20 cellular contexts compared by ENCODE assay signal in the genomic region with DNA sequence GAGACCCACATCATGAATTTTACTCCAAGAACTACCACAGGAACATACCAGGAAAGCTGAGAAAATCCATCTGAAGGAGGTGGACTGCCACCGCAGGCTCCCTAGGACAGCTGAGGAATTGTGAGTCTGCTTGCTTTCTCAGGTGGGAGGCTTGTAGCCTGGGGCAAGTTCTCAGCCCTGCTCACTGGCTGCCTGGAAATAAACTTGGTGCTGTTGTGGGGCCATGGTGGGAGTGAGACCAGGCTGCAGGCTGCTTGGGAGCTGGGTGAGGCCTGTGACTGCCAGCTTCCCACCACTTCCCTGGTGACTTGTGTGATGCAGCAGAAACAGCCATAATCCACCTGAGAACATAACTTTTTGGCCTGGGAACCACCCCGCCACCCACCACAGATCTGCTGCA.
DNase-seq lines count a peak whose midpoint lies in the region; ATAC-seq and TF ChIP-seq lines count a peak whose summit lies in the region.
"Had no signal": no experiment of that assay in that cellular context is flagged by ENCODE, and none has a peak within 500 bp of the region (broad histone marks: within the 10 kb centered on the region; RNA-seq: fewer than 3 reads in every experiment).

No MANE protein-coding gene starts in this region.

- no peak overlapping the region for H2AK5ac ChIP-seq in neuronal stem cell (ENCODE audit: low read depth, low read length)

- H3K9ac ChIP-seq in neuronal stem cell (ENCODE audit: low read depth, low read length, poor library complexity) = no peak overlapping the region
- H3K9ac ChIP-seq: BLaER1 treated with 17β-estradiol and CSF1 and Interleukin-3, amounts not matched to agents 10 nM and 100 nM had no signal

- H4K91ac ChIP-seq in neuronal stem cell (ENCODE audit: low read depth, low read length, poor library complexity) = no peak overlapping the region

- H3K27me3 ChIP-seq in neuronal stem cell (ENCODE audit: control insufficient read depth in 3 of 3, insufficient read depth in 3 of 3, low read depth in 1 of 3, low read length in 3 of 3) (no peaks in the 10 kb centered on the region), adrenal gland (no peaks in the 10 kb centered on the region)
- peaks cover 8% of the 10 kb centered on the region for H3K27me3 ChIP-seq in CD4-positive, alpha-beta T cell (ENCODE audit: control insufficient read depth, insufficient read depth, low read length)
- H3K27me3 ChIP-seq: BE2C; BLaER1 treated with 17β-estradiol and CSF1 and Interleukin-3, amounts not matched to agents 10 nM and 100 nM had no signal

- H3K27ac ChIP-seq in neuronal stem cell (replicated peaks; ENCODE audit: low read length) (no peak overlapping the region), adrenal gland (no peak overlapping the region)
- no peak overlapping the region for H3K27ac ChIP-seq in CD4-positive, alpha-beta T cell (ENCODE audit: low read depth, low read length)
- H3K27ac ChIP-seq: BLaER1 treated with 17β-estradiol and CSF1 and Interleukin-3, amounts not matched to agents 10 nM and 100 nM; C4-2B had no signal

- H2AFZ ChIP-seq in neuronal stem cell (ENCODE audit: low read length) = no peak overlapping the region

- no peak overlapping the region for H3K14ac ChIP-seq in neuronal stem cell (ENCODE audit: low read length)

- no peak for TF ChIP-seq CTCF in CD4-positive, alpha-beta T cell (IDR thresholded peaks at IDR 0.05)
- no peak for TF ChIP-seq CTCF in adrenal gland (IDR thresholded peaks at IDR 0.05)

- peaks cover 22% of the 10 kb centered on the region for H3K27me3 Mint-ChIP-seq in CD4-positive, alpha-beta T cell

- no peak overlapping the region for H3K4me3 Mint-ChIP-seq in CD4-positive, alpha-beta T cell
- H3K4me3 Mint-ChIP-seq: CD4-positive, alpha-beta memory T cell; CD8-positive, alpha-beta memory T cell had no signal

- H3K4me1 ChIP-seq in neuronal stem cell (ENCODE audit: control insufficient read depth in 2 of 2, insufficient read depth in 1 of 2, low read depth in 1 of 2, low read length in 2 of 2) (no peaks in the 10 kb centered on the region), adrenal gland (replicated peaks in 1 of 2) (no peaks in the 10 kb centered on the region)
- H3K4me1 ChIP-seq: BE2C had no signal

- no peak overlapping the region for H2BK15ac ChIP-seq in neuronal stem cell (ENCODE audit: low read length)

- H3K4me3 ChIP-seq in neuronal stem cell (ENCODE audit: low read length in 2 of 2) (no peak overlapping the region), adrenal gland (no peak overlapping the region)
- H3K4me3 ChIP-seq: BLaER1 treated with 17β-estradiol and CSF1 and Interleukin-3, amounts not matched to agents 10 nM and 100 nM; GM12878 had no signal

- no peak overlapping the region for H4K8ac ChIP-seq in neuronal stem cell (ENCODE audit: low read depth, low read length)

- TF ChIP-seq POLR2A in adrenal gland (IDR thresholded peaks at IDR 0.05) = no peak

- H3K79me1 ChIP-seq in neuronal stem cell (ENCODE audit: low read depth, low read length) = no peaks in the 10 kb centered on the region

- H3K9me3 Mint-ChIP-seq in CD4-positive, alpha-beta T cell = no peaks in the 10 kb centered on the region
- H3K9me3 Mint-ChIP-seq: CD4-positive, alpha-beta memory T cell; CD8-positive, alpha-beta memory T cell had no signal

- H3K9me3 ChIP-seq in neuronal stem cell (replicated peaks in 1 of 2; ENCODE audit: control insufficient read depth in 2 of 2, insufficient read depth in 1 of 2, low read depth in 1 of 2, low read length in 2 of 2) = no peaks in the 10 kb centered on the region
- H3K9me3 ChIP-seq in CD4-positive, alpha-beta T cell (ENCODE audit: control insufficient read depth, low read length) = no peaks in the 10 kb centered on the region
- H3K9me3 ChIP-seq in adrenal gland (replicated peaks in 1 of 3) = no peaks in the 10 kb centered on the region
- H3K9me3 ChIP-seq: BE2C; BLaER1 treated with 17β-estradiol and CSF1 and Interleukin-3, amounts not matched to agents 10 nM and 100 nM had no signal

- CTCF ChIA-PET in CD4-positive, alpha-beta T cell (lab: Charles Lee) = interaction anchor here (1.6 kb wide), 1 partner anchor 16 kb away, joined by 4 read pairs; no protein-coding TSS in a partner anchor

- H3K4me1 Mint-ChIP-seq in CD4-positive, alpha-beta T cell (ENCODE audit: low read depth) = no peaks in the 10 kb centered on the region
- H3K4me1 Mint-ChIP-seq: CD4-positive, alpha-beta memory T cell; CD8-positive, alpha-beta memory T cell had no signal

- no CpG with 5 or more reads among the region's 2 CpGs for WGBS in neuronal stem cell (ENCODE audit: extremely low coverage in 2 of 2, insufficient read length in 2 of 2, insufficient replicate concordance in 1 of 2), 2 donors
- WGBS in adrenal gland, 4 donors = 83 to 100% (median 95%) methylated on average over 1 to 2 of the region's 2 CpGs

- no peak overlapping the region for H3K4ac ChIP-seq in neuronal stem cell (ENCODE audit: low read length)

- H3K18ac ChIP-seq in neuronal stem cell (ENCODE audit: low read length) = no peak overlapping the region

- POLR2A ChIA-PET in CD4-positive, alpha-beta T cell (lab: Charles Lee) = no interaction called here

- ATAC-seq in CD4-positive, alpha-beta T cell (ENCODE audit: poor library complexity) = no peak
- ATAC-seq: GM12878 had no signal

- H3K36me3 Mint-ChIP-seq in CD4-positive, alpha-beta T cell (ENCODE audit: low read depth) = no peaks in the 10 kb centered on the region
- H3K36me3 Mint-ChIP-seq: CD4-positive, alpha-beta memory T cell; CD8-positive, alpha-beta memory T cell had no signal

- H3K36me3 ChIP-seq in neuronal stem cell (replicated peaks in 1 of 2; ENCODE audit: control insufficient read depth in 2 of 2, insufficient read depth in 2 of 2, low read length in 2 of 2) (no peaks in the 10 kb centered on the region), adrenal gland (replicated peaks in 1 of 2) (no peaks in the 10 kb centered on the region)
- H3K36me3 ChIP-seq: BE2C; BLaER1 treated with 17β-estradiol and CSF1 and Interleukin-3, amounts not matched to agents 10 nM and 100 nM had no signal

- no peak overlapping the region for H2BK5ac ChIP-seq in neuronal stem cell (ENCODE audit: low read length)

- H3K27ac Mint-ChIP-seq in CD4-positive, alpha-beta T cell = no peak overlapping the region
- H3K27ac Mint-ChIP-seq: CD4-positive, alpha-beta memory T cell; CD8-positive, alpha-beta memory T cell had no signal

- H3K4me2 ChIP-seq in neuronal stem cell (ENCODE audit: insufficient read depth, low read length, poor library complexity, severe bottlenecking) = no peak overlapping the region

- peak overlapping the region; percentile 28 for H3K23ac ChIP-seq in neuronal stem cell (ENCODE audit: low read depth, low read length, poor library complexity)

- intact Hi-C loops in CD4-positive, alpha-beta T cell (cut with DNase I, micrococcal nuclease) = no loop called here
- intact Hi-C loops in adrenal gland (cut with DNase I) = no loop called here

- no peak overlapping the region for H2BK12ac ChIP-seq in neuronal stem cell (ENCODE audit: low read length)

- DNase-seq in ELF-1 (ENCODE audit: low read depth, low spot score) = peak; percentile 58
- peak; percentile 70 for DNase-seq in islet precursor cell
- DNase-seq in neuronal stem cell (ENCODE audit: low spot score) = no peak
- DNase-seq in CD4-positive, alpha-beta T cell = no peak
- DNase-seq in DMS79 treated with DMSO at 0.1 percent for 48 hours (lab: John Stamatoyannopoulos, UW) = no peak
- no peak for DNase-seq in adrenal gland
- DNase-seq: 8988T; ACHN; BE2C; CD4-positive, alpha-beta memory T cell; CD8-positive, alpha-beta memory T cell; COR-L47; DMS 273 treated with DMSO at 0.1 percent for 48 hours; DMS153; DMS53; DMS79; GDM1 had no signal

- no peak overlapping the region for H2BK120ac ChIP-seq in neuronal stem cell (ENCODE audit: low read depth, low read length)

Comparison
In these comparisons a context has a peak if more than half of its experiments do, and no peak if none do; other contexts are left out.
1. DNase-seq: peak in ELF-1 (single experiment) and islet precursor cell (single experiment); none in neuronal stem cell (single experiment), CD4-positive, alpha-beta T cell (0 of 10), DMS79 treated with DMSO at 0.1 percent for 48 hours (single experiment) and adrenal gland (0 of 7).